1 cellular context compared by ENCODE assay signal in genomic region chr10:91596821-91597396, GRCh38.
TF ChIP-seq lines count a peak whose summit lies in the region.

No MANE protein-coding gene starts in this region.

TF ChIP-seq in K562, 482 proteins besides CTCF, POLR2A, EP300 and RAD21:
- TF ChIP-seq ATF1 (CRISPR knock-in tag; IDR thresholded peaks at IDR 0.05) (no peak), ATF1 (tag; IDR thresholded peaks at IDR 0.05) (no peak), COPS2 (conservative IDR thresholded peaks at IDR 0.05) (no peak), ZNF589 (CRISPR knock-in tag; IDR thresholded peaks at IDR 0.05; ENCODE audit: low read depth) (0 out of 2 replicates have a peak, but pooled peaks have one; percentile 13), NFIC (IDR thresholded peaks at IDR 0.05) (peak; percentile 49), ZBTB7A (IDR thresholded peaks at IDR 0.05; ENCODE audit: borderline replicate concordance, control insufficient read depth, low read depth, low read length) (no peak), HDAC6 (IDR thresholded peaks at IDR 0.05; ENCODE audit: low read depth, low read length) (no peak), CHD2 (IDR thresholded peaks at IDR 0.05; ENCODE audit: low read depth, low read length) (no peak), ZFP30 (CRISPR knock-in tag; IDR thresholded peaks at IDR 0.05; ENCODE audit: borderline replicate concordance) (no peak), MCM3 (IDR thresholded peaks at IDR 0.05) (no peak), ZNF780A (CRISPR knock-in tag; IDR thresholded peaks at IDR 0.05) (no peak), GATAD2A (IDR thresholded peaks at IDR 0.05) (no peak), TCF3 (CRISPR knock-in tag; IDR thresholded peaks at IDR 0.05) (no peak), KAT7 (CRISPR knock-in tag; IDR thresholded peaks at IDR 0.05; ENCODE audit: borderline replicate concordance) (no peak), HOMEZ (CRISPR knock-in tag; IDR thresholded peaks at IDR 0.05) (no peak), KDM5B (IDR thresholded peaks at IDR 0.05; ENCODE audit: insufficient replicate concordance, low read depth, low read length) (no peak), ETV1 (tag; conservative IDR thresholded peaks at IDR 0.05; ENCODE audit: low read depth) (no peak), POLR3A (IDR thresholded peaks at IDR 0.05; ENCODE audit: borderline replicate concordance, extremely low read depth, insufficient read depth, insufficient read length) (no peak), TAF15 (IDR thresholded peaks at IDR 0.05; ENCODE audit: low read depth, low read length) (no peak), ZNF507 (tag; conservative IDR thresholded peaks at IDR 0.05) (no peak), HDAC2 (IDR thresholded peaks at IDR 0.05) (no peak), ZKSCAN8 (CRISPR knock-in tag; IDR thresholded peaks at IDR 0.05) (no peak), MED1 (CRISPR knock-in tag; IDR thresholded peaks at IDR 0.05; ENCODE audit: borderline replicate concordance) (no peak), SRSF9 (IDR thresholded peaks at IDR 0.05; ENCODE audit: borderline replicate concordance, low read depth, low read length) (no peak), SAFB (IDR thresholded peaks at IDR 0.05; ENCODE audit: borderline replicate concordance, low read depth, low read length) (no peak), FOXK1 (CRISPR knock-in tag; IDR thresholded peaks at IDR 0.05; ENCODE audit: borderline replicate concordance) (no peak), HNRNPLL (IDR thresholded peaks at IDR 0.05; ENCODE audit: low read depth, low read length, poor library complexity, severe bottlenecking) (no peak), ZFX (CRISPR knock-in tag; IDR thresholded peaks at IDR 0.05) (no peak), BCL6 (CRISPR knock-in tag; IDR thresholded peaks at IDR 0.05) (no peak), ATF7 (IDR thresholded peaks at IDR 0.05) (peak; percentile 23; the same call in 1 of the 2 replicates), CEBPG (CRISPR knock-in tag; IDR thresholded peaks at IDR 0.05) (no peak), CEBPG (tag; conservative IDR thresholded peaks at IDR 0.05 in 1 of 2, IDR thresholded peaks at IDR 0.05 in 1 of 2) (peak; percentile 17 to 61; a peak in 1 of 4 replicates)
- TF ChIP-seq, protein P1, sequence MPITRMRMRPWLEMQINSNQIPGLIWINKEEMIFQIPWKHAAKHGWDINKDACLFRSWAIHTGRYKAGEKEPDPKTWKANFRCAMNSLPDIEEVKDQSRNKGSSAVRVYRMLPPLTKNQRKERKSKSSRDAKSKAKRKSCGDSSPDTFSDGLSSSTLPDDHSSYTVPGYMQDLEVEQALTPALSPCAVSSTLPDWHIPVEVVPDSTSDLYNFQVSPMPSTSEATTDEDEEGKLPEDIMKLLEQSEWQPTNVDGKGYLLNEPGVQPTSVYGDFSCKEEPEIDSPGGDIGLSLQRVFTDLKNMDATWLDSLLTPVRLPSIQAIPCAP (CRISPR knock-in tag; IDR thresholded peaks at IDR 0.05; ENCODE audit: borderline replicate concordance) = no peak
- TF ChIP-seq, protein P2, sequence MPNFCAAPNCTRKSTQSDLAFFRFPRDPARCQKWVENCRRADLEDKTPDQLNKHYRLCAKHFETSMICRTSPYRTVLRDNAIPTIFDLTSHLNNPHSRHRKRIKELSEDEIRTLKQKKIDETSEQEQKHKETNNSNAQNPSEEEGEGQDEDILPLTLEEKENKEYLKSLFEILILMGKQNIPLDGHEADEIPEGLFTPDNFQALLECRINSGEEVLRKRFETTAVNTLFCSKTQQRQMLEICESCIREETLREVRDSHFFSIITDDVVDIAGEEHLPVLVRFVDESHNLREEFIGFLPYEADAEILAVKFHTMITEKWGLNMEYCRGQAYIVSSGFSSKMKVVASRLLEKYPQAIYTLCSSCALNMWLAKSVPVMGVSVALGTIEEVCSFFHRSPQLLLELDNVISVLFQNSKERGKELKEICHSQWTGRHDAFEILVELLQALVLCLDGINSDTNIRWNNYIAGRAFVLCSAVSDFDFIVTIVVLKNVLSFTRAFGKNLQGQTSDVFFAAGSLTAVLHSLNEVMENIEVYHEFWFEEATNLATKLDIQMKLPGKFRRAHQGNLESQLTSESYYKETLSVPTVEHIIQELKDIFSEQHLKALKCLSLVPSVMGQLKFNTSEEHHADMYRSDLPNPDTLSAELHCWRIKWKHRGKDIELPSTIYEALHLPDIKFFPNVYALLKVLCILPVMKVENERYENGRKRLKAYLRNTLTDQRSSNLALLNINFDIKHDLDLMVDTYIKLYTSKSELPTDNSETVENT (CRISPR knock-in tag; IDR thresholded peaks at IDR 0.05) = no peak
- TF ChIP-seq, protein P3, sequence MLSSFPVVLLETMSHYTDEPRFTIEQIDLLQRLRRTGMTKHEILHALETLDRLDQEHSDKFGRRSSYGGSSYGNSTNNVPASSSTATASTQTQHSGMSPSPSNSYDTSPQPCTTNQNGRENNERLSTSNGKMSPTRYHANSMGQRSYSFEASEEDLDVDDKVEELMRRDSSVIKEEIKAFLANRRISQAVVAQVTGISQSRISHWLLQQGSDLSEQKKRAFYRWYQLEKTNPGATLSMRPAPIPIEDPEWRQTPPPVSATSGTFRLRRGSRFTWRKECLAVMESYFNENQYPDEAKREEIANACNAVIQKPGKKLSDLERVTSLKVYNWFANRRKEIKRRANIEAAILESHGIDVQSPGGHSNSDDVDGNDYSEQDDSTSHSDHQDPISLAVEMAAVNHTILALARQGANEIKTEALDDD (IDR thresholded peaks at IDR 0.05) = no peak
